In genomic region chr10:30392564-30392990, GRCh38 we compare ENCODE assay signal across 8 cellular contexts. TPM values are rescaled to one million over a fixed set of nuclear protein-coding genes. Genes with fewer than 3 reads are reported as not detected.
DNase-seq lines count a peak whose midpoint lies in the region; ATAC-seq and TF ChIP-seq lines count a peak whose summit lies in the region.

No MANE protein-coding gene starts in this region.

- H3K9me3 Mint-ChIP-seq in CD4-positive, alpha-beta memory T cell: no peaks in the 10 kb centered on the region
- no peaks in the 10 kb centered on the region for H3K9me3 Mint-ChIP-seq in activated T-helper 1 cell treated with anti-CD3 and anti-CD28 coated beads, Interleukin-12 subunit alpha, Interleukin-12 subunit beta, Interleukin-2, Interleukin-4 antibody, amounts not matched to agents 30 ng/mL and 10 ng/mL and 1 ng/mL, durations not matched to agents 14 hours and 24 hours and 36 hours
- peaks cover 3% of the 10 kb centered on the region for H3K9me3 Mint-ChIP-seq in neural progenitor cell

- H3K79me2 ChIP-seq in neural progenitor cell (ENCODE audit: low read depth): no peaks in the 10 kb centered on the region

- no peaks in the 10 kb centered on the region for H3F3A ChIP-seq in neural progenitor cell (ENCODE audit: low read depth)

- H3K36me3 Mint-ChIP-seq in CD4-positive, alpha-beta memory T cell: no peaks in the 10 kb centered on the region
- no peaks in the 10 kb centered on the region for H3K36me3 Mint-ChIP-seq in activated T-helper 1 cell treated with anti-CD3 and anti-CD28 coated beads, Interleukin-12 subunit alpha, Interleukin-12 subunit beta, Interleukin-2, Interleukin-4 antibody, amounts not matched to agents 30 ng/mL and 10 ng/mL and 1 ng/mL, durations not matched to agents 14 hours and 24 hours and 36 hours (ENCODE audit: low read depth)
- H3K36me3 Mint-ChIP-seq in neural progenitor cell: no peaks in the 10 kb centered on the region

- H3K4me3 Mint-ChIP-seq in CD4-positive, alpha-beta memory T cell: peak overlapping the region in 1 of 8 donors; percentile 4
- H3K4me3 Mint-ChIP-seq in activated T-helper 1 cell treated with anti-CD3 and anti-CD28 coated beads, Interleukin-12 subunit alpha, Interleukin-12 subunit beta, Interleukin-2, Interleukin-4 antibody, amounts not matched to agents 30 ng/mL and 10 ng/mL and 1 ng/mL, durations not matched to agents 14 hours and 24 hours and 36 hours: no peak overlapping the region
- no peak overlapping the region for H3K4me3 Mint-ChIP-seq in neural progenitor cell

- H4K20me1 ChIP-seq in neural progenitor cell (ENCODE audit: low read depth): no peaks in the 10 kb centered on the region

- H3K27ac ChIP-seq in CD4-positive, alpha-beta memory T cell (ENCODE audit: low read depth, low read length): no peak overlapping the region
- peak overlapping the region; percentile 4; the same call in 1 of the 2 replicates for H3K27ac ChIP-seq in HL-60 (replicated peaks)
- H3K27ac ChIP-seq in neural progenitor cell: no peak overlapping the region
- H3K27ac ChIP-seq in stomach: no peak overlapping the region

- H3K27ac Mint-ChIP-seq in CD4-positive, alpha-beta memory T cell: peak overlapping the region in 1 of 7 donors; percentile 62
- no peak overlapping the region for H3K27ac Mint-ChIP-seq in activated T-helper 1 cell treated with anti-CD3 and anti-CD28 coated beads, Interleukin-12 subunit alpha, Interleukin-12 subunit beta, Interleukin-2, Interleukin-4 antibody, amounts not matched to agents 30 ng/mL and 10 ng/mL and 1 ng/mL, durations not matched to agents 14 hours and 24 hours and 36 hours
- H3K27ac Mint-ChIP-seq in neural progenitor cell: no peak overlapping the region

- CTCF ChIA-PET in CD4-positive, alpha-beta memory T cell (lab: Charles Lee; ENCODE audit: partially characterized antibody): interaction anchor here (0.7 to 9.7 kb wide), 20 partner anchors 9 to 247 kb away, joined by 3 to 217 read pairs (median 5); no protein-coding TSS in a partner anchor

- no peak overlapping the region for H3K9ac ChIP-seq in neural progenitor cell

- no peaks in the 10 kb centered on the region for H3K36me3 ChIP-seq in CD4-positive, alpha-beta memory T cell (ENCODE audit: insufficient read depth, low read length)
- H3K36me3 ChIP-seq in neural progenitor cell: no peaks in the 10 kb centered on the region
- H3K36me3 ChIP-seq in stomach: no peaks in the 10 kb centered on the region

- H3K27me3 Mint-ChIP-seq in CD4-positive, alpha-beta memory T cell: peaks cover 8 to 13% of the 10 kb centered on the region in 2 donors
- peaks cover 14% of the 10 kb centered on the region for H3K27me3 Mint-ChIP-seq in activated T-helper 1 cell treated with anti-CD3 and anti-CD28 coated beads, Interleukin-12 subunit alpha, Interleukin-12 subunit beta, Interleukin-2, Interleukin-4 antibody, amounts not matched to agents 30 ng/mL and 10 ng/mL and 1 ng/mL, durations not matched to agents 14 hours and 24 hours and 36 hours (ENCODE audit: insufficient read depth)
- peaks cover 6% of the 10 kb centered on the region for H3K27me3 Mint-ChIP-seq in neural progenitor cell (ENCODE audit: insufficient read depth, low read depth)

- TF ChIP-seq EP300 in stomach (IDR thresholded peaks at IDR 0.05): no peak

- peak; percentile 93 for ATAC-seq in GM19455 (IDR thresholded peaks at IDR 0.05; ENCODE audit: unreplicated experiment)

- no peak overlapping the region for H3K4me3 ChIP-seq in CD4-positive, alpha-beta memory T cell (ENCODE audit: low read length in 2 of 2)
- no peak overlapping the region for H3K4me3 ChIP-seq in HL-60 (replicated peaks; ENCODE audit: insufficient read depth, low read length)
- H3K4me3 ChIP-seq in neural progenitor cell: no peak overlapping the region
- no peak overlapping the region for H3K4me3 ChIP-seq in stomach

- H3K9me3 ChIP-seq in CD4-positive, alpha-beta memory T cell (ENCODE audit: control insufficient read depth in 1 of 2, low read length in 2 of 2): no peaks in the 10 kb centered on the region
- no peaks in the 10 kb centered on the region for H3K9me3 ChIP-seq in neural progenitor cell (ENCODE audit: low read depth)
- no peaks in the 10 kb centered on the region for H3K9me3 ChIP-seq in stomach

- no peak for TF ChIP-seq POLR2A in stomach (IDR thresholded peaks at IDR 0.05)

- H3K27me3 ChIP-seq in CD4-positive, alpha-beta memory T cell (ENCODE audit: insufficient read depth, low read length): no peaks in the 10 kb centered on the region
- H3K27me3 ChIP-seq in HL-60 (ENCODE audit: insufficient read depth, poor library complexity, severe bottlenecking) (no peaks in the 10 kb centered on the region), neural progenitor cell (peaks cover 4% of the 10 kb centered on the region), stomach (peaks cover 0 to 11% (median 5%) of the 10 kb centered on the region in 3 donors)

- no peak overlapping the region for H3K4me2 ChIP-seq in neural progenitor cell

- H2AFZ ChIP-seq in neural progenitor cell (replicated peaks): no peak overlapping the region

- DNase-seq in CD4-positive, alpha-beta memory T cell: peak; percentile 66 to 75 (median 67)
- peak; percentile 36 to 84 for DNase-seq in HL-60 (ENCODE audit: low read depth in 1 of 2, low spot score in 1 of 2)
- peak; percentile 72 for DNase-seq in RKO (ENCODE audit: low spot score)
- peak; percentile 67 for DNase-seq in activated T-helper 1 cell treated with anti-CD3 and anti-CD28 coated beads, Interleukin-12 subunit alpha, Interleukin-12 subunit beta, Interleukin-2, Interleukin-4 antibody, amounts not matched to agents 30 ng/mL and 10 ng/mL and 1 ng/mL, durations not matched to agents 14 hours and 24 hours and 36 hours (ENCODE audit: low spot score)
- peak; percentile 27 for DNase-seq in fibroblast of the conjunctiva (ENCODE audit: low read depth)
- DNase-seq in neural progenitor cell (ENCODE audit: low spot score): peak; percentile 85
- DNase-seq in stomach: peak; percentile 77

- peaks cover 2 to 5% (median 4%) of the 10 kb centered on the region in 4 donors for H3K4me1 Mint-ChIP-seq in CD4-positive, alpha-beta memory T cell
- peaks cover 15% of the 10 kb centered on the region for H3K4me1 Mint-ChIP-seq in activated T-helper 1 cell treated with anti-CD3 and anti-CD28 coated beads, Interleukin-12 subunit alpha, Interleukin-12 subunit beta, Interleukin-2, Interleukin-4 antibody, amounts not matched to agents 30 ng/mL and 10 ng/mL and 1 ng/mL, durations not matched to agents 14 hours and 24 hours and 36 hours (ENCODE audit: low read depth)
- peaks cover 35% of the 10 kb centered on the region for H3K4me1 Mint-ChIP-seq in neural progenitor cell

- WGBS in stomach, 5 donors: 7 to 15% (median 8%) methylated on average over 12 to 17 of the region's 17 CpGs

- H3K4me1 ChIP-seq in CD4-positive, alpha-beta memory T cell (ENCODE audit: insufficient read depth, low read length): peaks cover 6% of the 10 kb centered on the region
- H3K4me1 ChIP-seq in neural progenitor cell (no peaks in the 10 kb centered on the region), stomach (peaks cover 0 to 8% (median 6%) of the 10 kb centered on the region in 4 donors)

- TF ChIP-seq CTCF in HL-60 (IDR thresholded peaks at IDR 0.05; ENCODE audit: insufficient read depth, low read length) (peak; percentile 49), neural progenitor cell (IDR thresholded peaks at IDR 0.05) (peak; percentile 89), stomach (IDR thresholded peaks at IDR 0.05) (peak in 5 of 7 experiments; percentile 85 to 96 (median 88))

- intact Hi-C loops in CD4-positive, alpha-beta memory T cell (cut with micrococcal nuclease): loop anchor here (1.0 to 2.0 kb wide), 4 partner anchors 22 to 394 kb away; no protein-coding TSS in a partner anchor
- intact Hi-C loops in activated T-helper 1 cell treated with anti-CD3 and anti-CD28 coated beads, Interleukin-12 subunit alpha, Interleukin-12 subunit beta, Interleukin-2, Interleukin-4 antibody, amounts not matched to agents 30 ng/mL and 10 ng/mL and 1 ng/mL, durations not matched to agents 14 hours and 24 hours and 36 hours (cut with micrococcal nuclease): loop anchor here (1.0 to 2.0 kb wide), 4 partner anchors 22 to 394 kb away; no protein-coding TSS in a partner anchor
- intact Hi-C loops in stomach (cut with DNase I; ENCODE audit: low total_unique reads): loop anchor here (5.0 kb wide), 1 partner anchor 145 kb away; no protein-coding TSS in a partner anchor

- POLR2A ChIA-PET in CD4-positive, alpha-beta memory T cell (lab: Charles Lee; ENCODE audit: partially characterized antibody): interaction anchor here (2.3 kb wide), 1 partner anchor 198 kb away, joined by 9 read pairs; no protein-coding TSS in a partner anchor

RNA-seq across cellular contexts. Expression of gene MAP3K8, which starts 41.4 kb away (rescaled TPM):
- 1 to 10 TPM; 5.5 to 6.5 TPM for total RNA-seq in CD4-positive, alpha-beta memory T cell
- polyA plus RNA-seq in CD4-positive, alpha-beta memory T cell: 1 to 10 TPM; 2.7 to 5.9 TPM
- total RNA-seq in activated T-helper 1 cell treated with anti-CD3 and anti-CD28 coated beads, Interleukin-12 subunit alpha, Interleukin-12 subunit beta, Interleukin-2, Interleukin-4 antibody, amounts not matched to agents 30 ng/mL and 10 ng/mL and 1 ng/mL, durations not matched to agents 14 hours and 24 hours and 36 hours: 34.7 and 37.5 TPM in 2 replicates
- total RNA-seq in neural progenitor cell (ENCODE audit: low replicate concordance) (4.7 and 7.3 TPM in 2 replicates), stomach (10 to 100 TPM in 4 of 5 donors, 1 to 10 TPM in 1; 2.2 to 38.7 (median 15.6) TPM)
- 10 to 100 TPM in 2 of 3 donors, 1 to 10 TPM in 1; 6.7 to 11.9 (median 11.9) TPM for polyA plus RNA-seq in stomach

RNA-seq across cellular contexts. Expression of gene MTPAP, which starts 43.5 kb away (rescaled TPM):
- total RNA-seq in CD4-positive, alpha-beta memory T cell: 10 to 100 TPM; 21.5 to 22.8 TPM
- 1 to 10 TPM; 6.3 to 9.6 TPM for polyA plus RNA-seq in CD4-positive, alpha-beta memory T cell
- 57.2 and 62.9 TPM in 2 replicates for total RNA-seq in activated T-helper 1 cell treated with anti-CD3 and anti-CD28 coated beads, Interleukin-12 subunit alpha, Interleukin-12 subunit beta, Interleukin-2, Interleukin-4 antibody, amounts not matched to agents 30 ng/mL and 10 ng/mL and 1 ng/mL, durations not matched to agents 14 hours and 24 hours and 36 hours
- total RNA-seq in neural progenitor cell (ENCODE audit: low replicate concordance) (24.7 and 48.4 TPM in 2 replicates), stomach (10 to 100 TPM in 3 of 5 donors, 1 to 10 TPM in 2; 7.5 to 62.4 (median 10.9) TPM)
- 1 to 10 TPM; 4.4 to 8.1 (median 6.5) TPM for polyA plus RNA-seq in stomach

Comparison
In these comparisons a context has a peak if more than half of its experiments do, and no peak if none do; other contexts are left out.
1. DNase-seq: peak in every context shown above with its lines; median percentile 85 in neural progenitor cell; 77 in stomach; 72 in RKO; 67 in CD4-positive, alpha-beta memory T cell; 67 in activated T-helper 1 cell treated with anti-CD3 and anti-CD28 coated beads, Interleukin-12 subunit alpha, Interleukin-12 subunit beta, Interleukin-2, Interleukin-4 antibody, amounts not matched to agents 30 ng/mL and 10 ng/mL and 1 ng/mL, durations not matched to agents 14 hours and 24 hours and 36 hours; 60 in HL-60; 27 in fibroblast of the conjunctiva.